16 cellular contexts compared by ENCODE assay signal in genomic region chr1:116561563-116561962, GRCh38.
"Had no signal": no experiment of that assay in that cellular context is flagged by ENCODE, and none has a peak within 500 bp of the region (broad histone marks: within the 10 kb centered on the region; RNA-seq: fewer than 3 reads in every experiment).

No MANE protein-coding gene starts in this region.

- H3K4me1 ChIP-seq: body of pancreas, neural progenitor cell, pancreas had no signal

- H3K4me2 ChIP-seq: neural progenitor cell had no signal

- H3K36me3 ChIP-seq: gastroesophageal sphincter, neural progenitor cell, pancreas, suprapubic skin, upper lobe of left lung had no signal

- H3K27ac ChIP-seq: body of pancreas, epithelial cell of prostate, gastroesophageal sphincter, neural progenitor cell, pancreas, suprapubic skin, upper lobe of left lung had no signal

- H3K27ac Mint-ChIP-seq: activated naive CD4-positive, alpha-beta T cell treated with anti-CD3 and anti-CD28 coated beads, Interleukin-2, amount 50 U/mL, for 72 hours; neural progenitor cell had no signal

- DNase-seq: activated CD4-positive, alpha-beta T cell treated with anti-CD3 and anti-CD28 coated beads for 4 hours; activated effector memory CD4-positive, alpha-beta T cell treated with Interleukin-2 at 50 U/mL for 16 hours; amniotic stem cell; body of pancreas; central memory CD4-positive, alpha-beta T cell; effector memory CD4-positive, alpha-beta T cell; left ventricle myocardium superior; pancreas; T-helper 9 cell; upper lobe of left lung had no signal

- FAIRE-seq: keratinocyte, pancreas had no signal

- H3K9me3 ChIP-seq: body of pancreas, gastroesophageal sphincter, pancreas, suprapubic skin, upper lobe of left lung had no signal

- H3K4me3 Mint-ChIP-seq: neural progenitor cell had no signal

- H2AFZ ChIP-seq: neural progenitor cell had no signal

- ATAC-seq: activated naive CD4-positive, alpha-beta T cell treated with anti-CD3 and anti-CD28 coated beads, Interleukin-2, amount 50 U/mL, for 72 hours; body of pancreas; gastroesophageal sphincter; left ventricle myocardium superior; pancreas had no signal

- H3K4me3 ChIP-seq: body of pancreas, gastroesophageal sphincter, neural progenitor cell, pancreas, suprapubic skin, upper lobe of left lung had no signal

- H3K27me3 ChIP-seq: body of pancreas, gastroesophageal sphincter, neural progenitor cell, pancreas, suprapubic skin, upper lobe of left lung had no signal

- H3K9ac ChIP-seq: neural progenitor cell had no signal
